26 cellular contexts compared by ENCODE assay signal in the genomic region with DNA sequence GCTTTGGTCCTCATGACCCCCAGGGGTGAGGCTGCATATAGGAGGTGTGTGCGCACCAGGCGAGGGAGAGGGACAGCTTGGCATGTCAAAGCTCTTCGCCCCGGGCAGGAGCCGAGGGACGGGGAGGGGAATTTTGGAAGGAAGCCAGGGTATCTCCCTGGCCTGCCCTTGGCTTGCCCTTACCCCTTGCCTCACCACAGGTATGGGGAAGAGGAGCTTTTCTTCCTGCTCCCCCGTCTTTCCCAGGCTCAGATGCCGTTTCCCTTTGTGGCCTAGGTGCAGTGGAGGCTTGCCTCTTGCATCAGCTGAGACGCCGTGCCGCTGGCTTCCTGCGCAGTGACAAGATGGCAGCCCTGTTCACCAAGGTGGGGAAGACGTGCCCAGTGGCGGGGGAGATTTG.
"Had no signal": no experiment of that assay in that cellular context is flagged by ENCODE, and none has a peak within 500 bp of the region (broad histone marks: within the 10 kb centered on the region; RNA-seq: fewer than 3 reads in every experiment).

No MANE protein-coding gene starts in this region.

- DNase-seq: activated CD4-positive, alpha-beta T cell treated with anti-CD3 and anti-CD28 coated beads for 48 hours; activated CD4-positive, alpha-beta T cell treated with anti-CD3 and anti-CD28 coated beads, Interleukin-2, amount 50 U/mL, for 4 hours; activated CD4-positive, CD25-positive, alpha-beta regulatory T cell treated with anti-CD3 and anti-CD28 coated beads, Interleukin-2, amount 50 U/mL, for 72 hours; activated CD8-positive, alpha-beta memory T cell treated with anti-CD3 and anti-CD28 coated beads, Interleukin-2, amount 10 ng/mL, durations not matched to agents 7 days and 5 days; activated effector memory CD4-positive, alpha-beta T cell treated with anti-CD3 and anti-CD28 coated beads, Interleukin-2, amount 50 U/mL, for 16 hours; activated naive CD4-positive, alpha-beta T cell treated with Interleukin-2 at 50 U/mL for 16 hours; activated naive CD8-positive, alpha-beta T cell treated with anti-CD3 and anti-CD28 coated beads, Interleukin-2, amount 50 U/mL, for 24 hours; activated T-cell treated with anti-CD3 and anti-CD28 coated beads, Interleukin-2, amount 50 U/mL, for 24 hours; amniotic stem cell; brain microvascular endothelial cell; Kasumi-1; KBM-7; NCI-H1048; NCI-H1930; NCI-H345; NCI-H510A; NCI-H69; NK-92 treated with Interleukin-12 subunit alpha and Interleukin-12 subunit beta, amount 100 ng/mL, for 24 hours; OCI-M1; Peyer's patch; SHP77; T-helper 17 cell; T-helper 9 cell had no signal

- H3K9me3 ChIP-seq: Peyer's patch, SJSA1 had no signal

- H3K36me3 ChIP-seq: cardiac muscle cell, SJSA1 had no signal

- H3K27ac ChIP-seq: brain microvascular endothelial cell, cardiac muscle cell, Peyer's patch, SJSA1 had no signal

- H3K27me3 ChIP-seq: brain microvascular endothelial cell, cardiac muscle cell, Peyer's patch, SJSA1 had no signal

- FAIRE-seq: astrocyte had no signal

- H3K4me3 ChIP-seq: cardiac muscle cell, Peyer's patch, SJSA1 had no signal
